In the genomic region with DNA sequence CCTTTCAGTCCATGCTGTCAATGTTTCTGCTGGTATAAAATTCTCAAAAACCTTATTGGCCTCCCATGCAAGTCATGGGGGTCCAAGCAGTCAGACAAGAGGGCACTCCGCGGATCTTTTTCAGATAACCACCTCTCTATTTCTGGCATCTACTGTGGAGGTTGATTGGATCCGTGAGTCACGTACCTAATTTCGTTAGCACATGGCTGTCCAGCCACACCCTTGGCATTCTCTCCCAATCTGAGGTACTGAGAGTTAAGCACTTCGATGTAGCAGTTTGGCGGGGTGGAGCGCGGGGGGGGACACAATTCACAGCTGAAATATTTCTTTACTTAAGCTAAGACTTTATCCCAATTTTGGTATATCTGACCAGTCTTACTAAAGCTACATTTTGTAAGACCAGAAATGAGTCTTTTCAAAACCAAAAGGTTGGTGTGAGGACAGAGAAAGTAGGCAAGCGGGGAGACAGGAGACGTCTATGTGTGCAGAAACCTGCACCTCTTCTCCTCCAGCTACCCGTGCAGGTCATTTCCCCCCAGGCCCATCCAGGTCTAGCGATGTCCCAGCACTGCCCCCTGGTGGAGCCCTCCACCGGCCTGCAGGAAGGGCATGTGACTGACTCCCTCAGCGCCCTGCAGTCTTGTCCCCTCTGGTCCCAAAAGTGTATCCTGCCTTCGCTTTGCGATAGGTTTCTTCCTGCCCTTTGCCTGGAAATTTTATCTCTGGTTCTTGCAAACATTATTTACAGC, we compare ENCODE assay signal across 1 cellular context.
A peak's percentile ranks its signal among the peaks of the same experiment; 100 is the strongest.
TF ChIP-seq lines count a peak whose summit lies in the region.

No MANE protein-coding gene starts in this region.

TF ChIP-seq in HepG2, 621 proteins besides CTCF, POLR2A, EP300 and RAD21 (continued from another document):
- no peak for TF ChIP-seq ZNF275 (CRISPR knock-in tag; IDR thresholded peaks at IDR 0.05; ENCODE audit: borderline replicate concordance)
- no peak for TF ChIP-seq ZFP36 (IDR thresholded peaks at IDR 0.05; ENCODE audit: borderline replicate concordance, low read depth, low read length, partially characterized antibody)
- TF ChIP-seq POLR2AphosphoS5 (IDR thresholded peaks at IDR 0.05; ENCODE audit: low read depth, low read length): no peak
- TF ChIP-seq, protein P1, sequence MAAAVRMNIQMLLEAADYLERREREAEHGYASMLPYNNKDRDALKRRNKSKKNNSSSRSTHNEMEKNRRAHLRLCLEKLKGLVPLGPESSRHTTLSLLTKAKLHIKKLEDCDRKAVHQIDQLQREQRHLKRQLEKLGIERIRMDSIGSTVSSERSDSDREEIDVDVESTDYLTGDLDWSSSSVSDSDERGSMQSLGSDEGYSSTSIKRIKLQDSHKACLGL (CRISPR knock-in tag; IDR thresholded peaks at IDR 0.05): no peak
- TF ChIP-seq SCMH1 (CRISPR knock-in tag; IDR thresholded peaks at IDR 0.05; ENCODE audit: borderline replicate concordance): no peak
- no peak for TF ChIP-seq FIP1L1 (IDR thresholded peaks at IDR 0.05; ENCODE audit: borderline replicate concordance, insufficient read depth, low read depth, low read length)
- no peak for TF ChIP-seq SKIL (CRISPR knock-in tag; IDR thresholded peaks at IDR 0.05; ENCODE audit: borderline replicate concordance)
- TF ChIP-seq ZNF264 (CRISPR knock-in tag; IDR thresholded peaks at IDR 0.05): no peak
- TF ChIP-seq, protein P2, sequence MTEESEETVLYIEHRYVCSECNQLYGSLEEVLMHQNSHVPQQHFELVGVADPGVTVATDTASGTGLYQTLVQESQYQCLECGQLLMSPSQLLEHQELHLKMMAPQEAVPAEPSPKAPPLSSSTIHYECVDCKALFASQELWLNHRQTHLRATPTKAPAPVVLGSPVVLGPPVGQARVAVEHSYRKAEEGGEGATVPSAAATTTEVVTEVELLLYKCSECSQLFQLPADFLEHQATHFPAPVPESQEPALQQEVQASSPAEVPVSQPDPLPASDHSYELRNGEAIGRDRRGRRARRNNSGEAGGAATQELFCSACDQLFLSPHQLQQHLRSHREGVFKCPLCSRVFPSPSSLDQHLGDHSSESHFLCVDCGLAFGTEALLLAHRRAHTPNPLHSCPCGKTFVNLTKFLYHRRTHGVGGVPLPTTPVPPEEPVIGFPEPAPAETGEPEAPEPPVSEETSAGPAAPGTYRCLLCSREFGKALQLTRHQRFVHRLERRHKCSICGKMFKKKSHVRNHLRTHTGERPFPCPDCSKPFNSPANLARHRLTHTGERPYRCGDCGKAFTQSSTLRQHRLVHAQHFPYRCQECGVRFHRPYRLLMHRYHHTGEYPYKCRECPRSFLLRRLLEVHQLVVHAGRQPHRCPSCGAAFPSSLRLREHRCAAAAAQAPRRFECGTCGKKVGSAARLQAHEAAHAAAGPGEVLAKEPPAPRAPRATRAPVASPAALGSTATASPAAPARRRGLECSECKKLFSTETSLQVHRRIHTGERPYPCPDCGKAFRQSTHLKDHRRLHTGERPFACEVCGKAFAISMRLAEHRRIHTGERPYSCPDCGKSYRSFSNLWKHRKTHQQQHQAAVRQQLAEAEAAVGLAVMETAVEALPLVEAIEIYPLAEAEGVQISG (CRISPR knock-in tag; IDR thresholded peaks at IDR 0.05): peak; percentile 59
- TF ChIP-seq, protein P3, sequence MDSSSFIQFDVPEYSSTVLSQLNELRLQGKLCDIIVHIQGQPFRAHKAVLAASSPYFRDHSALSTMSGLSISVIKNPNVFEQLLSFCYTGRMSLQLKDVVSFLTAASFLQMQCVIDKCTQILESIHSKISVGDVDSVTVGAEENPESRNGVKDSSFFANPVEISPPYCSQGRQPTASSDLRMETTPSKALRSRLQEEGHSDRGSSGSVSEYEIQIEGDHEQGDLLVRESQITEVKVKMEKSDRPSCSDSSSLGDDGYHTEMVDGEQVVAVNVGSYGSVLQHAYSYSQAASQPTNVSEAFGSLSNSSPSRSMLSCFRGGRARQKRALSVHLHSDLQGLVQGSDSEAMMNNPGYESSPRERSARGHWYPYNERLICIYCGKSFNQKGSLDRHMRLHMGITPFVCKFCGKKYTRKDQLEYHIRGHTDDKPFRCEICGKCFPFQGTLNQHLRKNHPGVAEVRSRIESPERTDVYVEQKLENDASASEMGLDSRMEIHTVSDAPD (CRISPR knock-in tag; IDR thresholded peaks at IDR 0.05): no peak
- no peak for TF ChIP-seq ATF3 (CRISPR knock-in tag; IDR thresholded peaks at IDR 0.05)
- TF ChIP-seq ZFAT (CRISPR knock-in tag; conservative IDR thresholded peaks at IDR 0.05): no peak
- TF ChIP-seq, protein P4, sequence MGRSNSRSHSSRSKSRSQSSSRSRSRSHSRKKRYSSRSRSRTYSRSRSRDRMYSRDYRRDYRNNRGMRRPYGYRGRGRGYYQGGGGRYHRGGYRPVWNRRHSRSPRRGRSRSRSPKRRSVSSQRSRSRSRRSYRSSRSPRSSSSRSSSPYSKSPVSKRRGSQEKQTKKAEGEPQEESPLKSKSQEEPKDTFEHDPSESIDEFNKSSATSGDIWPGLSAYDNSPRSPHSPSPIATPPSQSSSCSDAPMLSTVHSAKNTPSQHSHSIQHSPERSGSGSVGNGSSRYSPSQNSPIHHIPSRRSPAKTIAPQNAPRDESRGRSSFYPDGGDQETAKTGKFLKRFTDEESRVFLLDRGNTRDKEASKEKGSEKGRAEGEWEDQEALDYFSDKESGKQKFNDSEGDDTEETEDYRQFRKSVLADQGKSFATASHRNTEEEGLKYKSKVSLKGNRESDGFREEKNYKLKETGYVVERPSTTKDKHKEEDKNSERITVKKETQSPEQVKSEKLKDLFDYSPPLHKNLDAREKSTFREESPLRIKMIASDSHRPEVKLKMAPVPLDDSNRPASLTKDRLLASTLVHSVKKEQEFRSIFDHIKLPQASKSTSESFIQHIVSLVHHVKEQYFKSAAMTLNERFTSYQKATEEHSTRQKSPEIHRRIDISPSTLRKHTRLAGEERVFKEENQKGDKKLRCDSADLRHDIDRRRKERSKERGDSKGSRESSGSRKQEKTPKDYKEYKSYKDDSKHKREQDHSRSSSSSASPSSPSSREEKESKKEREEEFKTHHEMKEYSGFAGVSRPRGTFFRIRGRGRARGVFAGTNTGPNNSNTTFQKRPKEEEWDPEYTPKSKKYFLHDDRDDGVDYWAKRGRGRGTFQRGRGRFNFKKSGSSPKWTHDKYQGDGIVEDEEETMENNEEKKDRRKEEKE (IDR thresholded peaks at IDR 0.05): no peak
- TF ChIP-seq, protein P5, sequence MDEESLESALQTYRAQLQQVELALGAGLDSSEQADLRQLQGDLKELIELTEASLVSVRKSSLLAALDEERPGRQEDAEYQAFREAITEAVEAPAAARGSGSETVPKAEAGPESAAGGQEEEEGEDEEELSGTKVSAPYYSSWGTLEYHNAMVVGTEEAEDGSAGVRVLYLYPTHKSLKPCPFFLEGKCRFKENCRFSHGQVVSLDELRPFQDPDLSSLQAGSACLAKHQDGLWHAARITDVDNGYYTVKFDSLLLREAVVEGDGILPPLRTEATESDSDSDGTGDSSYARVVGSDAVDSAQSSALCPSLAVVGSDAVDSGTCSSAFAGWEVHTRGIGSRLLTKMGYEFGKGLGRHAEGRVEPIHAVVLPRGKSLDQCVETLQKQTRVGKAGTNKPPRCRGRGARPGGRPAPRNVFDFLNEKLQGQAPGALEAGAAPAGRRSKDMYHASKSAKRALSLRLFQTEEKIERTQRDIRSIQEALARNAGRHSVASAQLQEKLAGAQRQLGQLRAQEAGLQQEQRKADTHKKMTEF (CRISPR knock-in tag; IDR thresholded peaks at IDR 0.05): no peak
- no peak for TF ChIP-seq ZNF513 (CRISPR knock-in tag; conservative IDR thresholded peaks at IDR 0.05)
